1 cellular context compared by ENCODE assay signal in the genomic region with DNA sequence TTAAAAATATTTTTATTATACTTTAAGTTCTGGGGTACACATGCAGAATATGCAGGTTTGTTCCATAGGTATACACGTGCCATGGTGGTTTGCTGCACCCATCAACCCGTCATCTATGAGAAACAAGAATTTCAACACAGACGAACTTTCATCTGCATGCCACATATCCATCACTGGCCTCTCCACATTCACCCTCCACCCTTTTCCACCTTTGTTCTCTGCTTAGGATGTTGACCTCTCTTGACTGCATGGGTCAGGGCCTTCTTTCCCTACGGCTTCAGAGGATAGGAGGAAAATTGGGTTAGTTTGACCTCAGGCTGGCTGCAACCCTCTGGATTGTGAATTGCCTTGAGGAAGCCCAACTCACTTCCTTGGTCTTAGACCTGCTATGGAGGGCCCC.
A peak's percentile ranks its signal among the peaks of the same experiment; 100 is the strongest.
TF ChIP-seq lines count a peak whose summit lies in the region.

No MANE protein-coding gene starts in this region.

TF ChIP-seq in HepG2, 621 proteins besides CTCF, POLR2A, EP300 and RAD21 (continued from another document and continues in another):
- TF ChIP-seq, protein P1, sequence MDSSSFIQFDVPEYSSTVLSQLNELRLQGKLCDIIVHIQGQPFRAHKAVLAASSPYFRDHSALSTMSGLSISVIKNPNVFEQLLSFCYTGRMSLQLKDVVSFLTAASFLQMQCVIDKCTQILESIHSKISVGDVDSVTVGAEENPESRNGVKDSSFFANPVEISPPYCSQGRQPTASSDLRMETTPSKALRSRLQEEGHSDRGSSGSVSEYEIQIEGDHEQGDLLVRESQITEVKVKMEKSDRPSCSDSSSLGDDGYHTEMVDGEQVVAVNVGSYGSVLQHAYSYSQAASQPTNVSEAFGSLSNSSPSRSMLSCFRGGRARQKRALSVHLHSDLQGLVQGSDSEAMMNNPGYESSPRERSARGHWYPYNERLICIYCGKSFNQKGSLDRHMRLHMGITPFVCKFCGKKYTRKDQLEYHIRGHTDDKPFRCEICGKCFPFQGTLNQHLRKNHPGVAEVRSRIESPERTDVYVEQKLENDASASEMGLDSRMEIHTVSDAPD (CRISPR knock-in tag; IDR thresholded peaks at IDR 0.05) = no peak
- TF ChIP-seq HNRNPK (IDR thresholded peaks at IDR 0.05; ENCODE audit: low read depth, low read length, poor library complexity, severe bottlenecking) = no peak
- no peak for TF ChIP-seq MIXL1 (CRISPR knock-in tag; IDR thresholded peaks at IDR 0.05)
- TF ChIP-seq CREB1 (IDR thresholded peaks at IDR 0.05) = no peak
- TF ChIP-seq CREB1 (CRISPR knock-in tag; IDR thresholded peaks at IDR 0.05) = no peak
- TF ChIP-seq TMF1 (CRISPR knock-in tag; IDR thresholded peaks at IDR 0.05; ENCODE audit: low read depth) = no peak
- TF ChIP-seq XBP1 (CRISPR knock-in tag; IDR thresholded peaks at IDR 0.05) = no peak
- 0 out of 2 replicates have a peak, but pooled peaks have one; percentile 25 for TF ChIP-seq ZFX (CRISPR knock-in tag; IDR thresholded peaks at IDR 0.05; ENCODE audit: low read depth)
- TF ChIP-seq CBFB (CRISPR knock-in tag; IDR thresholded peaks at IDR 0.05) = no peak
- TF ChIP-seq PRMT3 (CRISPR knock-in tag; IDR thresholded peaks at IDR 0.05; ENCODE audit: borderline replicate concordance, low read depth) = no peak
- TF ChIP-seq, protein P2, sequence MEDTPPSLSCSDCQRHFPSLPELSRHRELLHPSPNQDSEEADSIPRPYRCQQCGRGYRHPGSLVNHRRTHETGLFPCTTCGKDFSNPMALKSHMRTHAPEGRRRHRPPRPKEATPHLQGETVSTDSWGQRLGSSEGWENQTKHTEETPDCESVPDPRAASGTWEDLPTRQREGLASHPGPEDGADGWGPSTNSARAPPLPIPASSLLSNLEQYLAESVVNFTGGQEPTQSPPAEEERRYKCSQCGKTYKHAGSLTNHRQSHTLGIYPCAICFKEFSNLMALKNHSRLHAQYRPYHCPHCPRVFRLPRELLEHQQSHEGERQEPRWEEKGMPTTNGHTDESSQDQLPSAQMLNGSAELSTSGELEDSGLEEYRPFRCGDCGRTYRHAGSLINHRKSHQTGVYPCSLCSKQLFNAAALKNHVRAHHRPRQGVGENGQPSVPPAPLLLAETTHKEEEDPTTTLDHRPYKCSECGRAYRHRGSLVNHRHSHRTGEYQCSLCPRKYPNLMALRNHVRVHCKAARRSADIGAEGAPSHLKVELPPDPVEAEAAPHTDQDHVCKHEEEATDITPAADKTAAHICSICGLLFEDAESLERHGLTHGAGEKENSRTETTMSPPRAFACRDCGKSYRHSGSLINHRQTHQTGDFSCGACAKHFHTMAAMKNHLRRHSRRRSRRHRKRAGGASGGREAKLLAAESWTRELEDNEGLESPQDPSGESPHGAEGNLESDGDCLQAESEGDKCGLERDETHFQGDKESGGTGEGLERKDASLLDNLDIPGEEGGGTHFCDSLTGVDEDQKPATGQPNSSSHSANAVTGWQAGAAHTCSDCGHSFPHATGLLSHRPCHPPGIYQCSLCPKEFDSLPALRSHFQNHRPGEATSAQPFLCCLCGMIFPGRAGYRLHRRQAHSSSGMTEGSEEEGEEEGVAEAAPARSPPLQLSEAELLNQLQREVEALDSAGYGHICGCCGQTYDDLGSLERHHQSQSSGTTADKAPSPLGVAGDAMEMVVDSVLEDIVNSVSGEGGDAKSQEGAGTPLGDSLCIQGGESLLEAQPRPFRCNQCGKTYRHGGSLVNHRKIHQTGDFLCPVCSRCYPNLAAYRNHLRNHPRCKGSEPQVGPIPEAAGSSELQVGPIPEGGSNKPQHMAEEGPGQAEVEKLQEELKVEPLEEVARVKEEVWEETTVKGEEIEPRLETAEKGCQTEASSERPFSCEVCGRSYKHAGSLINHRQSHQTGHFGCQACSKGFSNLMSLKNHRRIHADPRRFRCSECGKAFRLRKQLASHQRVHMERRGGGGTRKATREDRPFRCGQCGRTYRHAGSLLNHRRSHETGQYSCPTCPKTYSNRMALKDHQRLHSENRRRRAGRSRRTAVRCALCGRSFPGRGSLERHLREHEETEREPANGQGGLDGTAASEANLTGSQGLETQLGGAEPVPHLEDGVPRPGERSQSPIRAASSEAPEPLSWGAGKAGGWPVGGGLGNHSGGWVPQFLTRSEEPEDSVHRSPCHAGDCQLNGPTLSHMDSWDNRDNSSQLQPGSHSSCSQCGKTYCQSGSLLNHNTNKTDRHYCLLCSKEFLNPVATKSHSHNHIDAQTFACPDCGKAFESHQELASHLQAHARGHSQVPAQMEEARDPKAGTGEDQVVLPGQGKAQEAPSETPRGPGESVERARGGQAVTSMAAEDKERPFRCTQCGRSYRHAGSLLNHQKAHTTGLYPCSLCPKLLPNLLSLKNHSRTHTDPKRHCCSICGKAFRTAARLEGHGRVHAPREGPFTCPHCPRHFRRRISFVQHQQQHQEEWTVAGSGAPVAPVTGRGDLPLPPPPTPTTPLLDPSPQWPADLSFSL (CRISPR knock-in tag; IDR thresholded peaks at IDR 0.05) = no peak
- TF ChIP-seq ZNF616 (CRISPR knock-in tag; IDR thresholded peaks at IDR 0.05; ENCODE audit: low read depth) = no peak
- TF ChIP-seq DNMT1 (CRISPR knock-in tag; IDR thresholded peaks at IDR 0.05) = no peak
- peak; percentile 9; the same call in 1 of the 2 replicates for TF ChIP-seq TBX2 (CRISPR knock-in tag; IDR thresholded peaks at IDR 0.05; ENCODE audit: borderline replicate concordance)
- TF ChIP-seq KDM5A (IDR thresholded peaks at IDR 0.05; ENCODE audit: borderline replicate concordance, low read length) = no peak
- no peak for TF ChIP-seq SALL2 (CRISPR knock-in tag; IDR thresholded peaks at IDR 0.05)
- TF ChIP-seq ZNF556 (CRISPR knock-in tag; IDR thresholded peaks at IDR 0.05; ENCODE audit: borderline replicate concordance) = no peak
- TF ChIP-seq ZNF670 (CRISPR knock-in tag; IDR thresholded peaks at IDR 0.05; ENCODE audit: borderline replicate concordance) = no peak
- TF ChIP-seq KLF15 (CRISPR knock-in tag; IDR thresholded peaks at IDR 0.05; ENCODE audit: borderline replicate concordance) = no peak
- no peak for TF ChIP-seq SRSF1 (optimal IDR thresholded peaks at IDR 0.05; ENCODE audit: low read depth, low read length)
- no peak for TF ChIP-seq SUZ12 (IDR thresholded peaks at IDR 0.05; ENCODE audit: low read depth, low read length)
- TF ChIP-seq ZNF678 (CRISPR knock-in tag; IDR thresholded peaks at IDR 0.05) = no peak
- TF ChIP-seq SMAD1 (CRISPR knock-in tag; IDR thresholded peaks at IDR 0.05; ENCODE audit: borderline replicate concordance, low read depth) = no peak
- TF ChIP-seq, protein P3, sequence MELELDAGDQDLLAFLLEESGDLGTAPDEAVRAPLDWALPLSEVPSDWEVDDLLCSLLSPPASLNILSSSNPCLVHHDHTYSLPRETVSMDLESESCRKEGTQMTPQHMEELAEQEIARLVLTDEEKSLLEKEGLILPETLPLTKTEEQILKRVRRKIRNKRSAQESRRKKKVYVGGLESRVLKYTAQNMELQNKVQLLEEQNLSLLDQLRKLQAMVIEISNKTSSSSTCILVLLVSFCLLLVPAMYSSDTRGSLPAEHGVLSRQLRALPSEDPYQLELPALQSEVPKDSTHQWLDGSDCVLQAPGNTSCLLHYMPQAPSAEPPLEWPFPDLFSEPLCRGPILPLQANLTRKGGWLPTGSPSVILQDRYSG (CRISPR knock-in tag; IDR thresholded peaks at IDR 0.05) = no peak
- TF ChIP-seq TEAD3 (CRISPR knock-in tag; optimal IDR thresholded peaks at IDR 0.05; ENCODE audit: borderline replicate concordance) = peak; percentile 69
- TF ChIP-seq NFKB2 (CRISPR knock-in tag; IDR thresholded peaks at IDR 0.05; ENCODE audit: borderline replicate concordance) = no peak
- TF ChIP-seq ZNF335 (CRISPR knock-in tag; IDR thresholded peaks at IDR 0.05) = no peak
- TF ChIP-seq BCL6 (CRISPR knock-in tag; IDR thresholded peaks at IDR 0.05) = no peak
- peak; percentile 64 for TF ChIP-seq PPARG (CRISPR knock-in tag; conservative IDR thresholded peaks at IDR 0.05)
- no peak for TF ChIP-seq NFIC (IDR thresholded peaks at IDR 0.05; ENCODE audit: low read length)
- TF ChIP-seq ZNF20 (CRISPR knock-in tag; IDR thresholded peaks at IDR 0.05) = no peak
- TF ChIP-seq ZNF775 (CRISPR knock-in tag; IDR thresholded peaks at IDR 0.05; ENCODE audit: borderline replicate concordance) = no peak
- TF ChIP-seq CAMTA2 (CRISPR knock-in tag; IDR thresholded peaks at IDR 0.05; ENCODE audit: borderline replicate concordance) = no peak
- no peak for TF ChIP-seq ZNF598 (CRISPR knock-in tag; IDR thresholded peaks at IDR 0.05; ENCODE audit: borderline replicate concordance)
- TF ChIP-seq ZNF282 (IDR thresholded peaks at IDR 0.05; ENCODE audit: partially characterized antibody) = no peak
- TF ChIP-seq ARID2 (CRISPR knock-in tag; IDR thresholded peaks at IDR 0.05; ENCODE audit: borderline replicate concordance) = no peak
- no peak for TF ChIP-seq YY1 (IDR thresholded peaks at IDR 0.05; ENCODE audit: insufficient read depth, insufficient replicate concordance, low read depth, low read length)
- TF ChIP-seq ZSCAN20 (CRISPR knock-in tag; IDR thresholded peaks at IDR 0.05; ENCODE audit: borderline replicate concordance) = no peak
- TF ChIP-seq FIP1L1 (IDR thresholded peaks at IDR 0.05; ENCODE audit: borderline replicate concordance, insufficient read depth, low read depth, low read length) = no peak
- no peak for TF ChIP-seq BRCA1 (CRISPR knock-in tag; IDR thresholded peaks at IDR 0.05)
- no peak for TF ChIP-seq ZNF207 (IDR thresholded peaks at IDR 0.05; ENCODE audit: borderline replicate concordance)
- no peak for TF ChIP-seq HNRNPL (IDR thresholded peaks at IDR 0.05; ENCODE audit: low read depth, low read length)
- TF ChIP-seq ZNF713 (CRISPR knock-in tag; IDR thresholded peaks at IDR 0.05) = no peak
- TF ChIP-seq AGO1 (IDR thresholded peaks at IDR 0.05; ENCODE audit: low read depth, low read length, poor library complexity, severe bottlenecking) = no peak
- TF ChIP-seq, protein P4, sequence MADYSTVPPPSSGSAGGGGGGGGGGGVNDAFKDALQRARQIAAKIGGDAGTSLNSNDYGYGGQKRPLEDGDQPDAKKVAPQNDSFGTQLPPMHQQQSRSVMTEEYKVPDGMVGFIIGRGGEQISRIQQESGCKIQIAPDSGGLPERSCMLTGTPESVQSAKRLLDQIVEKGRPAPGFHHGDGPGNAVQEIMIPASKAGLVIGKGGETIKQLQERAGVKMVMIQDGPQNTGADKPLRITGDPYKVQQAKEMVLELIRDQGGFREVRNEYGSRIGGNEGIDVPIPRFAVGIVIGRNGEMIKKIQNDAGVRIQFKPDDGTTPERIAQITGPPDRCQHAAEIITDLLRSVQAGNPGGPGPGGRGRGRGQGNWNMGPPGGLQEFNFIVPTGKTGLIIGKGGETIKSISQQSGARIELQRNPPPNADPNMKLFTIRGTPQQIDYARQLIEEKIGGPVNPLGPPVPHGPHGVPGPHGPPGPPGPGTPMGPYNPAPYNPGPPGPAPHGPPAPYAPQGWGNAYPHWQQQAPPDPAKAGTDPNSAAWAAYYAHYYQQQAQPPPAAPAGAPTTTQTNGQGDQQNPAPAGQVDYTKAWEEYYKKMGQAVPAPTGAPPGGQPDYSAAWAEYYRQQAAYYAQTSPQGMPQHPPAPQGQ (CRISPR knock-in tag; IDR thresholded peaks at IDR 0.05; ENCODE audit: borderline replicate concordance) = no peak
- TF ChIP-seq SATB2 (CRISPR knock-in tag; IDR thresholded peaks at IDR 0.05) = no peak
- TF ChIP-seq, protein P5, sequence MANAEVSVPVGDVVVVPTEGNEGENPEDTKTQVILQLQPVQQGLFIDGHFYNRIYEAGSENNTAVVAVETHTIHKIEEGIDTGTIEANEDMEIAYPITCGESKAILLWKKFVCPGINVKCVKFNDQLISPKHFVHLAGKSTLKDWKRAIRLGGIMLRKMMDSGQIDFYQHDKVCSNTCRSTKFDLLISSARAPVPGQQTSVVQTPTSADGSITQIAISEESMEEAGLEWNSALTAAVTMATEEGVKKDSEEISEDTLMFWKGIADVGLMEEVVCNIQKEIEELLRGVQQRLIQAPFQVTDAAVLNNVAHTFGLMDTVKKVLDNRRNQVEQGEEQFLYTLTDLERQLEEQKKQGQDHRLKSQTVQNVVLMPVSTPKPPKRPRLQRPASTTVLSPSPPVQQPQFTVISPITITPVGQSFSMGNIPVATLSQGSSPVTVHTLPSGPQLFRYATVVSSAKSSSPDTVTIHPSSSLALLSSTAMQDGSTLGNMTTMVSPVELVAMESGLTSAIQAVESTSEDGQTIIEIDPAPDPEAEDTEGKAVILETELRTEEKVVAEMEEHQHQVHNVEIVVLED (CRISPR knock-in tag; IDR thresholded peaks at IDR 0.05; ENCODE audit: borderline replicate concordance) = no peak
- TF ChIP-seq, protein P6, sequence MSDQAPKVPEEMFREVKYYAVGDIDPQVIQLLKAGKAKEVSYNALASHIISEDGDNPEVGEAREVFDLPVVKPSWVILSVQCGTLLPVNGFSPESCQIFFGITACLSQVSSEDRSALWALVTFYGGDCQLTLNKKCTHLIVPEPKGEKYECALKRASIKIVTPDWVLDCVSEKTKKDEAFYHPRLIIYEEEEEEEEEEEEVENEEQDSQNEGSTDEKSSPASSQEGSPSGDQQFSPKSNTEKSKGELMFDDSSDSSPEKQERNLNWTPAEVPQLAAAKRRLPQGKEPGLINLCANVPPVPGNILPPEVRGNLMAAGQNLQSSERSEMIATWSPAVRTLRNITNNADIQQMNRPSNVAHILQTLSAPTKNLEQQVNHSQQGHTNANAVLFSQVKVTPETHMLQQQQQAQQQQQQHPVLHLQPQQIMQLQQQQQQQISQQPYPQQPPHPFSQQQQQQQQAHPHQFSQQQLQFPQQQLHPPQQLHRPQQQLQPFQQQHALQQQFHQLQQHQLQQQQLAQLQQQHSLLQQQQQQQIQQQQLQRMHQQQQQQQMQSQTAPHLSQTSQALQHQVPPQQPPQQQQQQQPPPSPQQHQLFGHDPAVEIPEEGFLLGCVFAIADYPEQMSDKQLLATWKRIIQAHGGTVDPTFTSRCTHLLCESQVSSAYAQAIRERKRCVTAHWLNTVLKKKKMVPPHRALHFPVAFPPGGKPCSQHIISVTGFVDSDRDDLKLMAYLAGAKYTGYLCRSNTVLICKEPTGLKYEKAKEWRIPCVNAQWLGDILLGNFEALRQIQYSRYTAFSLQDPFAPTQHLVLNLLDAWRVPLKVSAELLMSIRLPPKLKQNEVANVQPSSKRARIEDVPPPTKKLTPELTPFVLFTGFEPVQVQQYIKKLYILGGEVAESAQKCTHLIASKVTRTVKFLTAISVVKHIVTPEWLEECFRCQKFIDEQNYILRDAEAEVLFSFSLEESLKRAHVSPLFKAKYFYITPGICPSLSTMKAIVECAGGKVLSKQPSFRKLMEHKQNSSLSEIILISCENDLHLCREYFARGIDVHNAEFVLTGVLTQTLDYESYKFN (CRISPR knock-in tag; conservative IDR thresholded peaks at IDR 0.05) = no peak; the same call in 1 of the 2 replicates
- TF ChIP-seq FOXK1 (CRISPR knock-in tag; IDR thresholded peaks at IDR 0.05; ENCODE audit: borderline replicate concordance, low read depth) = no peak
- no peak for TF ChIP-seq NFIB (CRISPR knock-in tag; IDR thresholded peaks at IDR 0.05; ENCODE audit: borderline replicate concordance)
